Comparison of ENCODE assay signal across 10 cellular contexts in genomic region chr14:36747411-36748184, GRCh38.
DNase-seq lines count a peak whose midpoint lies in the region; ATAC-seq and TF ChIP-seq lines count a peak whose summit lies in the region.
"Had no signal": no experiment of that assay in that cellular context is flagged by ENCODE, and none has a peak within 500 bp of the region (broad histone marks: within the 10 kb centered on the region; RNA-seq: fewer than 3 reads in every experiment).

No MANE protein-coding gene starts in this region.

- H3K27ac ChIP-seq in KMS-11: no peak overlapping the region
- no peak overlapping the region for H3K27ac ChIP-seq in mammary epithelial cell (ENCODE audit: insufficient read depth, low read depth, low read length)

- H3K27me3 Mint-ChIP-seq in nephron progenitor cell (ENCODE audit: low read depth, poor library complexity): no peaks in the 10 kb centered on the region
- H3K27me3 Mint-ChIP-seq in immature natural killer cell (ENCODE audit: low read depth in 3 of 3): peaks cover 0 to 2% (median 0%) of the 10 kb centered on the region in 3 donors
- no peaks in the 10 kb centered on the region for H3K27me3 Mint-ChIP-seq in T-helper 17 cell

- in situ Hi-C loops in mammary epithelial cell (cut with MboI; ENCODE audit: low sequenced_read_pairs in 2 of 2): no loop called here

- CTCF ChIA-PET in mammary epithelial cell (lab: Charles Lee; ENCODE audit: low non-redundant PET): interaction anchor here (0.5 to 0.7 kb wide), 4 partner anchors 11 to 402 kb away, joined by 3 to 11 read pairs (median 4); no protein-coding TSS in a partner anchor

- no peak overlapping the region for H3K4me3 ChIP-seq in KMS-11 (IDR thresholded peaks at IDR 0.05; ENCODE audit: insufficient read depth, low read depth, low read length)
- H3K4me3 ChIP-seq in mammary epithelial cell (replicated peaks in 1 of 3; ENCODE audit: insufficient read depth in 1 of 3, low read depth in 2 of 3, low read length in 3 of 3): no peak overlapping the region

- no peaks in the 10 kb centered on the region for H3K79me2 ChIP-seq in KMS-11 (ENCODE audit: insufficient read depth, low read depth)
- no peaks in the 10 kb centered on the region for H3K79me2 ChIP-seq in mammary epithelial cell (ENCODE audit: insufficient read depth, low read length)

- H3K4me3 Mint-ChIP-seq in nephron progenitor cell (no peak overlapping the region), immature natural killer cell (no peak overlapping the region), T-helper 17 cell (no peak overlapping the region)

- DNase-seq in DMS53 (lab: John Stamatoyannopoulos, UW): peak; percentile 46
- no peak for DNase-seq in DMS53 treated with DMSO at 0.1 percent for 48 hours (lab: John Stamatoyannopoulos, UW; ENCODE audit: unreplicated experiment)
- DNase-seq in mammary epithelial cell: no peak
- no peak for DNase-seq in nephron progenitor cell
- DNase-seq in immature natural killer cell: no peak
- no peak for DNase-seq in NOMO-1 treated with DMSO at 0.1 percent for 48 hours (lab: John Stamatoyannopoulos, UW; ENCODE audit: unreplicated experiment)
- no peak for DNase-seq in T-helper 17 cell
- DNase-seq: activated T-cell treated with anti-CD3 and anti-CD28 coated beads, Interleukin-2, amount 50 U/mL, for 1 hour; NCI-H774 had no signal

- dilution Hi-C loops in mammary epithelial cell (cut with HindIII; ENCODE audit: low sequenced_read_pairs): no loop called here

- H3K27ac Mint-ChIP-seq in nephron progenitor cell (no peak overlapping the region), immature natural killer cell (no peak overlapping the region), T-helper 17 cell (no peak overlapping the region)

- no peaks in the 10 kb centered on the region for H3K4me1 ChIP-seq in KMS-11 (ENCODE audit: low read depth, poor library complexity, severe bottlenecking)
- no peaks in the 10 kb centered on the region for H3K4me1 ChIP-seq in mammary epithelial cell (ENCODE audit: insufficient read depth, low read length)

- intact Hi-C loops in mammary epithelial cell (cut with micrococcal nuclease): loop anchor here (1.0 to 5.0 kb wide), 3 partner anchors 85 to 195 kb away; partner anchors contain the start of gene PAX9

- H3K36me3 ChIP-seq in KMS-11 (ENCODE audit: insufficient read depth) (no peaks in the 10 kb centered on the region), mammary epithelial cell (ENCODE audit: insufficient read depth, low read length) (no peaks in the 10 kb centered on the region)

- no peaks in the 10 kb centered on the region for H3K27me3 ChIP-seq in KMS-11 (ENCODE audit: insufficient read depth, low read depth)
- H3K27me3 ChIP-seq in mammary epithelial cell (ENCODE audit: insufficient read depth, low read length): peaks cover 4% of the 10 kb centered on the region

- no peak overlapping the region for H2AFZ ChIP-seq in KMS-11 (ENCODE audit: low read depth)
- no peak overlapping the region for H2AFZ ChIP-seq in mammary epithelial cell (ENCODE audit: low read depth, low read length)

- BruUV-seq in mammary epithelial cell (replicated peaks; lab: Mats Ljungman, UMichigan): no TSS peak

- H3K9me3 ChIP-seq in mammary epithelial cell (replicated peaks; ENCODE audit: insufficient read depth, low read length) (no peaks in the 10 kb centered on the region), T-helper 17 cell (ENCODE audit: control insufficient read depth, low read length, poor library complexity, severe bottlenecking) (no peaks in the 10 kb centered on the region)

- ATAC-seq in T-helper 17 cell: no peak

- H3K9ac ChIP-seq in KMS-11 (no peak overlapping the region), mammary epithelial cell (ENCODE audit: insufficient read depth, low read length) (no peak overlapping the region)

- TF ChIP-seq CTCF in KMS-11 (conservative IDR thresholded peaks at IDR 0.05; ENCODE audit: low read depth, low read length) (peak; percentile 73), mammary epithelial cell (conservative IDR thresholded peaks at IDR 0.05 in 1 of 2, IDR thresholded peaks at IDR 0.05 in 1 of 2; ENCODE audit: extremely low read depth in 1 of 2, insufficient read depth in 1 of 2, low read depth in 1 of 2, low read length in 2 of 2) (peak; percentile 56 to 65), nephron progenitor cell (IDR thresholded peaks at IDR 0.05) (peak; percentile 51)

- H3K4me1 Mint-ChIP-seq in nephron progenitor cell (peaks cover 8% of the 10 kb centered on the region), immature natural killer cell (no peaks in the 10 kb centered on the region), T-helper 17 cell (no peaks in the 10 kb centered on the region)

- 35% methylated on average over 8 of the region's 8 CpGs for WGBS in mammary epithelial cell (ENCODE audit: low coverage, missing lambda C conversion rate)

- H3K9me3 Mint-ChIP-seq in nephron progenitor cell (peaks cover 34% of the 10 kb centered on the region), immature natural killer cell (peaks cover 0 to 17% (median 9%) of the 10 kb centered on the region in 6 donors)

- H4K20me1 ChIP-seq in KMS-11 (ENCODE audit: insufficient read depth): no peaks in the 10 kb centered on the region
- no peaks in the 10 kb centered on the region for H4K20me1 ChIP-seq in mammary epithelial cell (ENCODE audit: insufficient read depth, low read length)

- H3K36me3 Mint-ChIP-seq in nephron progenitor cell (ENCODE audit: low read depth) (peaks cover 27% of the 10 kb centered on the region), immature natural killer cell (no peaks in the 10 kb centered on the region), T-helper 17 cell (ENCODE audit: low read depth) (no peaks in the 10 kb centered on the region)

- H3K4me2 ChIP-seq in KMS-11 (no peak overlapping the region), mammary epithelial cell (ENCODE audit: insufficient read depth, low read depth, low read length) (no peak overlapping the region)
